15 cellular contexts compared by ENCODE assay signal in genomic region chr4:185013715-185014114, GRCh38. TPM values are rescaled to one million over a fixed set of nuclear protein-coding genes. Genes with fewer than 3 reads are reported as not detected.
"Had no signal": no experiment of that assay in that cellular context is flagged by ENCODE, and none has a peak within 500 bp of the region (broad histone marks: within the 10 kb centered on the region; RNA-seq: fewer than 3 reads in every experiment).

No MANE protein-coding gene starts in this region.

- H3K27ac Mint-ChIP-seq: activated CD4-positive, alpha-beta memory T cell treated with anti-CD3 and anti-CD28 coated beads, Interleukin-2, amount 10 ng/mL, durations not matched to agents 7 days and 5 days; activated naive CD4-positive, alpha-beta T cell treated with anti-CD3 and anti-CD28 coated beads, Interleukin-2, amount 10 ng/mL, durations not matched to agents 7 days and 5 days; nephron had no signal

- H3K9me3 Mint-ChIP-seq: activated CD4-positive, alpha-beta memory T cell treated with anti-CD3 and anti-CD28 coated beads, Interleukin-2, amount 10 ng/mL, durations not matched to agents 7 days and 5 days; activated naive CD4-positive, alpha-beta T cell treated with anti-CD3 and anti-CD28 coated beads, Interleukin-2, amount 10 ng/mL, durations not matched to agents 7 days and 5 days had no signal

- H3K4me3 Mint-ChIP-seq: activated CD4-positive, alpha-beta memory T cell treated with anti-CD3 and anti-CD28 coated beads, Interleukin-2, amount 10 ng/mL, durations not matched to agents 7 days and 5 days; activated naive CD4-positive, alpha-beta T cell treated with anti-CD3 and anti-CD28 coated beads, Interleukin-2, amount 10 ng/mL, durations not matched to agents 7 days and 5 days had no signal

- H3K4me3 ChIP-seq: breast epithelium, esophagus squamous epithelium, heart left ventricle, left lung, thyroid gland had no signal

- ATAC-seq: activated CD4-positive, CD25-positive, alpha-beta regulatory T cell treated with anti-CD3 and anti-CD28 coated beads, Interleukin-2, amount 50 U/mL, for 24 hours; heart left ventricle; left lung had no signal

- DNase-seq: activated CD4-positive, alpha-beta memory T cell treated with anti-CD3 and anti-CD28 coated beads, Interleukin-2, amount 10 ng/mL, durations not matched to agents 7 days and 5 days; activated CD8-positive, alpha-beta memory T cell treated with anti-CD3 and anti-CD28 coated beads, Interleukin-2, amount 50 U/mL, for 4 hours; activated naive CD4-positive, alpha-beta T cell treated with anti-CD3 and anti-CD28 coated beads, Interleukin-2, amount 10 ng/mL, durations not matched to agents 7 days and 5 days; amniotic stem cell; esophagus squamous epithelium; foreskin melanocyte; heart left ventricle; left lung; stimulated activated CD4-positive, alpha-beta T cell treated with anti-CD3 and anti-CD28 coated beads, Interleukin-2, amount 100 ng/mL, for 48 hours had no signal

RNA-seq across cellular contexts. Expression of gene HELT, which starts 4.6 kb away (rescaled TPM):
- total RNA-seq: activated CD4-positive, alpha-beta memory T cell treated with anti-CD3 and anti-CD28 coated beads, Interleukin-2, amount 10 ng/mL, durations not matched to agents 7 days and 5 days; breast epithelium; chondrocyte; esophagus squamous epithelium; heart left ventricle; osteocyte; thyroid gland had no signal
